In genomic region chr12:12356886-12357696, GRCh38 we compare ENCODE assay signal across 8 cellular contexts. TPM values are rescaled to one million over a fixed set of nuclear protein-coding genes. Genes with fewer than 3 reads are reported as not detected.
A peak's percentile ranks its signal among the peaks of the same experiment; 100 is the strongest.
DNase-seq lines count a peak whose midpoint lies in the region; ATAC-seq and TF ChIP-seq lines count a peak whose summit lies in the region.

Gene BORCS5, plus strand, starts transcription at chr12:12357078. Its CDS starts 374 bp downstream, at chr12:12357452.

- H3K4me1 ChIP-seq in testis, result peaks cover 13% of the 10 kb centered on the region

- peaks cover 7% of the 10 kb centered on the region for H3K36me3 Mint-ChIP-seq in activated naive CD8-positive, alpha-beta T cell

- TF ChIP-seq CTCF in GM12864 (IDR thresholded peaks at IDR 0.05; ENCODE audit: low read depth, low read length, missing control alignments) (peak; percentile 21), omental fat pad (IDR thresholded peaks at IDR 0.05) (no peak), testis (IDR thresholded peaks at IDR 0.05) (peak in 1 of 3 experiments; percentile 5)

- intact Hi-C loops in testis (cut with DNase I; ENCODE audit: low total_unique reads), result no loop called here

- peak within 1 kb of the TSS; percentile 92 for H3K4me3 Mint-ChIP-seq in activated naive CD8-positive, alpha-beta T cell

- DNase-seq in GM12864 (ENCODE audit: low read depth), result peak; percentile 98
- peak; percentile 95 for DNase-seq in NCI-H1092 treated with DMSO at 0.1 percent for 48 hours (lab: John Stamatoyannopoulos, UW)
- DNase-seq in SKM-1 (lab: John Stamatoyannopoulos, UW; ENCODE audit: unreplicated experiment), result peak; percentile 51
- peak; percentile 94 for DNase-seq in glomerular visceral epithelial cell (ENCODE audit: extremely low spot score)
- peak; percentile 87 for DNase-seq in omental fat pad (ENCODE audit: low spot score)
- DNase-seq in testis, result peak; percentile 98

- TF ChIP-seq POLR2A in testis (IDR thresholded peaks at IDR 0.05), result peak; percentile 88

- H3K36me3 ChIP-seq in testis (ENCODE audit: low read depth, missing control alignments), result no peaks in the 10 kb centered on the region

- peak within 1 kb of the TSS; percentile 95 to 98 for H3K27ac ChIP-seq in testis

- no peaks in the 10 kb centered on the region for H3K27me3 ChIP-seq in testis

- no peaks in the 10 kb centered on the region for H3K9me3 Mint-ChIP-seq in activated naive CD8-positive, alpha-beta T cell (ENCODE audit: low read depth)

- no peaks in the 10 kb centered on the region for H3K27me3 Mint-ChIP-seq in activated naive CD8-positive, alpha-beta T cell

- ATAC-seq in HG02623 (IDR thresholded peaks at IDR 0.05; ENCODE audit: unreplicated experiment) (peak; percentile 80), omental fat pad (ENCODE audit: low FRiP score) (peak; percentile 97)

- peak within 1 kb of the TSS; percentile 94 for H3K27ac Mint-ChIP-seq in activated naive CD8-positive, alpha-beta T cell

- no peaks in the 10 kb centered on the region for H3K9me3 ChIP-seq in testis

- H3K4me3 ChIP-seq in GM12864 (ENCODE audit: low read depth, low read length) (peak within 1 kb of the TSS; percentile 89), testis (peak within 1 kb of the TSS; percentile 96 to 98)

- H3K4me1 Mint-ChIP-seq in activated naive CD8-positive, alpha-beta T cell (ENCODE audit: low read depth), result peaks cover 40% of the 10 kb centered on the region

- 1 to 2% methylated on average over 43 to 58 of the region's 70 CpGs for WGBS in testis, 2 donors

RNA-seq across cellular contexts. Expression of gene BORCS5, which starts in this region (rescaled TPM):
- total RNA-seq in omental fat pad, result 10 to 100 TPM; 11.4 to 17.1 (median 15.7) TPM
- total RNA-seq in testis, result 10 to 100 TPM; 22.8 to 46.3 TPM
- 20.3 TPM for polyA plus RNA-seq in testis (ENCODE audit: insufficient read depth, low read depth, low replicate concordance)

Comparison
In these comparisons a context has a peak if more than half of its experiments do, and no peak if none do; other contexts are left out.
1. Peak in every context shown above with its lines: DNase-seq, ATAC-seq, H3K4me3 ChIP-seq and H3K27ac ChIP-seq.